ENCODE assay signal across 1 cellular context in the genomic region with DNA sequence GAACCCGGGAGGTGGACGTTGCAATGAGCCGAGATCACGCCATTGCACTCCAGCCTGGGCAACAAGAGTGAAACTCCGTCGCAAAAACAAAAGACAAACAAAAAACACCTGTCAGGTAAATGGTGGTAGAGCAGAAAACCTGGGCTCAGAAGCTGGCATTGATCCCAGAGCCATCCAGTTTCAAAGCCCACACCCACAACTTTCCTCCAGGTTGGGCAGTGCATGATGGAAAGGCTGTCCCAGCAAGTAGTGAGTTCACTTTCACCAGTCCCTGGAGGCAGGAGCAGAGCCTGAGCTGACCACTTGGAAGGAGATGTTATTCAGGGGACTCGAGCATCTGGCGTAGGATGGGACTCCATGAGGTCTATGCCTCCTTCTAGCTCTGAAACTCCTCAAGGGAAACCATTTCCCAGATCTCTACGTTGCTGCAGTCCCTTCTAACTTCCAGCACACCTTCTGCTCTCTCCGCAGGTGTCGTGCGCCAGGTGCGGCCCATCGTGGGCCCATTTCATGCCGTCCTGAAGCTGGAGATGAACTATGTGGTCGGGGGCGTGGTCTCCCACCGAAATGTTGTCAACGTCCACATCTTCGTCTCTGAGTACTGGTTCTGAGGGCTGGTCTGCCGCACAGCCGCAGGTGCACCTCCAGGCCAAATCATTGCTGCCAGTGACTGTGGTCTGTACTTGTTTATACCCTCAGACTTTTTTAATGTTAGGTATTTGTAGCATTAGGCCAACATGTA.
TF ChIP-seq lines count a peak whose summit lies in the region.

No MANE protein-coding gene starts in this region.

TF ChIP-seq in A549, 52 proteins besides CTCF, POLR2A, EP300 and RAD21 (continued from another document):
- TF ChIP-seq RNF2 (IDR thresholded peaks at IDR 0.05; ENCODE audit: borderline replicate concordance, low read depth): no peak
- TF ChIP-seq HDAC2 (IDR thresholded peaks at IDR 0.05): no peak
- TF ChIP-seq ZC3H11A (IDR thresholded peaks at IDR 0.05): no peak
- TF ChIP-seq, protein P1, sequence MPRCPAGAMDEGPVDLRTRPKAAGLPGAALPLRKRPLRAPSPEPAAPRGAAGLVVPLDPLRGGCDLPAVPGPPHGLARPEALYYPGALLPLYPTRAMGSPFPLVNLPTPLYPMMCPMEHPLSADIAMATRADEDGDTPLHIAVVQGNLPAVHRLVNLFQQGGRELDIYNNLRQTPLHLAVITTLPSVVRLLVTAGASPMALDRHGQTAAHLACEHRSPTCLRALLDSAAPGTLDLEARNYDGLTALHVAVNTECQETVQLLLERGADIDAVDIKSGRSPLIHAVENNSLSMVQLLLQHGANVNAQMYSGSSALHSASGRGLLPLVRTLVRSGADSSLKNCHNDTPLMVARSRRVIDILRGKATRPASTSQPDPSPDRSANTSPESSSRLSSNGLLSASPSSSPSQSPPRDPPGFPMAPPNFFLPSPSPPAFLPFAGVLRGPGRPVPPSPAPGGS (IDR thresholded peaks at IDR 0.05): no peak
- no peak for TF ChIP-seq EHMT2 (IDR thresholded peaks at IDR 0.05; ENCODE audit: low read depth)
- TF ChIP-seq, protein P2, sequence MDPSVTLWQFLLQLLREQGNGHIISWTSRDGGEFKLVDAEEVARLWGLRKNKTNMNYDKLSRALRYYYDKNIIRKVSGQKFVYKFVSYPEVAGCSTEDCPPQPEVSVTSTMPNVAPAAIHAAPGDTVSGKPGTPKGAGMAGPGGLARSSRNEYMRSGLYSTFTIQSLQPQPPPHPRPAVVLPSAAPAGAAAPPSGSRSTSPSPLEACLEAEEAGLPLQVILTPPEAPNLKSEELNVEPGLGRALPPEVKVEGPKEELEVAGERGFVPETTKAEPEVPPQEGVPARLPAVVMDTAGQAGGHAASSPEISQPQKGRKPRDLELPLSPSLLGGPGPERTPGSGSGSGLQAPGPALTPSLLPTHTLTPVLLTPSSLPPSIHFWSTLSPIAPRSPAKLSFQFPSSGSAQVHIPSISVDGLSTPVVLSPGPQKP (IDR thresholded peaks at IDR 0.05; ENCODE audit: low read depth, low read length): no peak
- TF ChIP-seq, protein P3, sequence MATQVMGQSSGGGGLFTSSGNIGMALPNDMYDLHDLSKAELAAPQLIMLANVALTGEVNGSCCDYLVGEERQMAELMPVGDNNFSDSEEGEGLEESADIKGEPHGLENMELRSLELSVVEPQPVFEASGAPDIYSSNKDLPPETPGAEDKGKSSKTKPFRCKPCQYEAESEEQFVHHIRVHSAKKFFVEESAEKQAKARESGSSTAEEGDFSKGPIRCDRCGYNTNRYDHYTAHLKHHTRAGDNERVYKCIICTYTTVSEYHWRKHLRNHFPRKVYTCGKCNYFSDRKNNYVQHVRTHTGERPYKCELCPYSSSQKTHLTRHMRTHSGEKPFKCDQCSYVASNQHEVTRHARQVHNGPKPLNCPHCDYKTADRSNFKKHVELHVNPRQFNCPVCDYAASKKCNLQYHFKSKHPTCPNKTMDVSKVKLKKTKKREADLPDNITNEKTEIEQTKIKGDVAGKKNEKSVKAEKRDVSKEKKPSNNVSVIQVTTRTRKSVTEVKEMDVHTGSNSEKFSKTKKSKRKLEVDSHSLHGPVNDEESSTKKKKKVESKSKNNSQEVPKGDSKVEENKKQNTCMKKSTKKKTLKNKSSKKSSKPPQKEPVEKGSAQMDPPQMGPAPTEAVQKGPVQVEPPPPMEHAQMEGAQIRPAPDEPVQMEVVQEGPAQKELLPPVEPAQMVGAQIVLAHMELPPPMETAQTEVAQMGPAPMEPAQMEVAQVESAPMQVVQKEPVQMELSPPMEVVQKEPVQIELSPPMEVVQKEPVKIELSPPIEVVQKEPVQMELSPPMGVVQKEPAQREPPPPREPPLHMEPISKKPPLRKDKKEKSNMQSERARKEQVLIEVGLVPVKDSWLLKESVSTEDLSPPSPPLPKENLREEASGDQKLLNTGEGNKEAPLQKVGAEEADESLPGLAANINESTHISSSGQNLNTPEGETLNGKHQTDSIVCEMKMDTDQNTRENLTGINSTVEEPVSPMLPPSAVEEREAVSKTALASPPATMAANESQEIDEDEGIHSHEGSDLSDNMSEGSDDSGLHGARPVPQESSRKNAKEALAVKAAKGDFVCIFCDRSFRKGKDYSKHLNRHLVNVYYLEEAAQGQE (IDR thresholded peaks at IDR 0.05): no peak
- no peak for TF ChIP-seq HEYL (CRISPR knock-in tag; IDR thresholded peaks at IDR 0.05)
